22 cellular contexts compared by ENCODE assay signal in genomic region chr21:38793060-38793459, GRCh38.
"Had no signal": no experiment of that assay in that cellular context is flagged by ENCODE, and none has a peak within 500 bp of the region (broad histone marks: within the 10 kb centered on the region; RNA-seq: fewer than 3 reads in every experiment).

No MANE protein-coding gene starts in this region.

- DNase-seq: IMR-90, Kasumi-1, MM.1S, NCI-H1092 treated with DMSO at 0.1 percent for 48 hours, NCI-H1436, NCI-H187, NCI-H2029, NCI-H2081 treated with DMSO at 0.1 percent for 48 hours, NCI-H2171, NCI-H226, NCI-H446, NCI-H524 treated with DMSO at 0.1 percent for 48 hours, NCI-H69, NCI-H774, Right ventricle myocardium superior, RPMI8226, SIG-M5 had no signal

- H3K27me3 ChIP-seq: SJSA1 had no signal

- H3K4me2 ChIP-seq: KMS-11 had no signal

- H3K9me3 ChIP-seq: SJSA1 had no signal

- FAIRE-seq: HepG2, RCC 7860 had no signal

- H3K4me3 ChIP-seq: SJSA1, SK-N-MC had no signal

- H3K36me3 ChIP-seq: SJSA1 had no signal

- H3K27ac ChIP-seq: KMS-11, SJSA1, SK-N-MC had no signal

- H3K9ac ChIP-seq: KMS-11 had no signal
